Comparison of ENCODE assay signal across 8 cellular contexts in the genomic region with DNA sequence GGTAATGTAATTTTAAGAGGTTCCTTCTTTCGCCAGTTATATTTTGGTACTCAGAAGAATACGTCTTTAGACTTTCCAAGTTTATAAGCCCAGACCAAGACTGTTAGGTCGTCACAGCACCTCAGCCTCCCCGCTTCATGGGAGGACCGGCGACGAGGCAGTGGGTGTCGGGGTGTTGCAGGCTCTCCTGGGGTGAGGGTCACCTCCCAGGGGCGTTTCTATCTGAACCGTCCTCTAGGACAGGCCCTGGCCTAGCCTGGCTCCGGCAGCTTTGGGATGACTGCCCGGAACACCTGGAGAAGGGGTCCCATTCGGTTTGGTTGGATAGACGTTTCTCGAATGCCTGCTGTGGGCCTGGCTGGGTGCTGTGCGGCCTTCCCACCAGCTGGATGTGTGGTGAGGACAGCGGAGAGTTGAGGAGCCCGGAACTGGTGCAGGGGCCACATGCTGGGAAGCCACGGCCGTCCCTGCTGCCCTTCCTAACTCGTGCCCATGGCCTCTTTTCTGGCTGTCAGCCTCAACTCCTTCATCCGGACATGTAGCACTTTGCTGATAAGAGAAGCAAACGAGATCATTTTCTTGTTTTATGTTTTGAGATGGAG. TPM values are rescaled to one million over a fixed set of nuclear protein-coding genes. Genes with fewer than 3 reads are reported as not detected.
A peak's percentile ranks its signal among the peaks of the same experiment; 100 is the strongest.
DNase-seq lines count a peak whose midpoint lies in the region; ATAC-seq and TF ChIP-seq lines count a peak whose summit lies in the region.

No MANE protein-coding gene starts in this region.

- intact Hi-C loops in sigmoid colon (cut with DNase I): loop anchor here (5.0 kb wide), 2 partner anchors 97 to 148 kb away; partner anchors contain the start of genes PSMA7, RPS21 and SS18L1

- DNase-seq in GM12864 (ENCODE audit: low read depth) (no peak), SK-N-MC (ENCODE audit: low read depth, low spot score) (no peak), fibroblast of the aortic adventitia (ENCODE audit: low read depth) (peak; percentile 7), sigmoid colon (no peak), T1000 (lab: John Stamatoyannopoulos, UW) (no peak), SW480 (ENCODE audit: low spot score) (no peak)

- peaks cover 0 to 21% (median 20%) of the 10 kb centered on the region in 4 donors for H3K4me1 ChIP-seq in sigmoid colon

- no peak for TF ChIP-seq POLR2A in sigmoid colon (IDR thresholded peaks at IDR 0.05)

- H3K27me3 ChIP-seq in sigmoid colon: no peaks in the 10 kb centered on the region

- no peak overlapping the region for H3K27ac ChIP-seq in SK-N-MC
- H3K27ac ChIP-seq in sigmoid colon: peak overlapping the region; percentile 81 to 87 (median 85)

- peak overlapping the region; percentile 60 for H3K9ac ChIP-seq in SK-N-MC (ENCODE audit: insufficient read length)

- TF ChIP-seq CTCF in GM12864 (IDR thresholded peaks at IDR 0.05; ENCODE audit: low read depth, low read length, missing control alignments) (no peak), fibroblast of the aortic adventitia (IDR thresholded peaks at IDR 0.05; ENCODE audit: insufficient read depth, low read length) (no peak), sigmoid colon (IDR thresholded peaks at IDR 0.05) (no peak)

- H3K4me3 ChIP-seq in GM12864 (ENCODE audit: low read depth, low read length): peak overlapping the region; percentile 88
- peak overlapping the region; percentile 81 for H3K4me3 ChIP-seq in SK-N-MC
- H3K4me3 ChIP-seq in fibroblast of the aortic adventitia (ENCODE audit: low read depth, low read length): peak overlapping the region; percentile 89
- peak overlapping the region; percentile 62 to 96 (median 94) for H3K4me3 ChIP-seq in sigmoid colon

- no peak for ATAC-seq in GM19463 (IDR thresholded peaks at IDR 0.05; ENCODE audit: unreplicated experiment)
- ATAC-seq in HG03442 (IDR thresholded peaks at IDR 0.05; ENCODE audit: unreplicated experiment): no peak

- 13 to 54% methylated on average over 23 of the region's 23 CpGs for WGBS in sigmoid colon, 2 donors

- TF ChIP-seq EP300 in sigmoid colon (IDR thresholded peaks at IDR 0.05): no peak

- H3K36me3 ChIP-seq in SK-N-MC (ENCODE audit: insufficient read depth, low read length) (no peaks in the 10 kb centered on the region), sigmoid colon (peaks cover 0 to 5% (median 2%) of the 10 kb centered on the region in 4 donors)

- H3K9me3 ChIP-seq in SK-N-MC (ENCODE audit: low read depth, low read length) (no peaks in the 10 kb centered on the region), sigmoid colon (no peaks in the 10 kb centered on the region)

RNA-seq across cellular contexts. Expression of gene OSBPL2, which starts 1.1 kb away (rescaled TPM):
- 21.1 and 31.6 TPM in 2 replicates for total RNA-seq in fibroblast of the aortic adventitia (ENCODE audit: low replicate concordance)
- total RNA-seq in sigmoid colon: 10 to 100 TPM; 31.6 to 36.8 (median 32.6) TPM
- 10 to 100 TPM; 27.0 to 36.3 (median 28.0) TPM for polyA plus RNA-seq in sigmoid colon

RNA-seq across cellular contexts. Expression of gene HRH3, which starts 19.3 kb away (rescaled TPM):
- total RNA-seq in fibroblast of the aortic adventitia (ENCODE audit: low replicate concordance) (not detected in 2 replicates), sigmoid colon (not detected)
- not detected for polyA plus RNA-seq in sigmoid colon

RNA-seq across cellular contexts. Expression of gene MTG2, which starts 56.6 kb away (rescaled TPM):
- total RNA-seq in fibroblast of the aortic adventitia (ENCODE audit: low replicate concordance) (15.3 and 18.7 TPM in 2 replicates), sigmoid colon (10 to 100 TPM; 13.3 to 28.1 (median 21.2) TPM)
- 10 to 100 TPM; 21.0 to 32.3 (median 24.7) TPM for polyA plus RNA-seq in sigmoid colon
